11 cellular contexts compared by ENCODE assay signal in the genomic region with DNA sequence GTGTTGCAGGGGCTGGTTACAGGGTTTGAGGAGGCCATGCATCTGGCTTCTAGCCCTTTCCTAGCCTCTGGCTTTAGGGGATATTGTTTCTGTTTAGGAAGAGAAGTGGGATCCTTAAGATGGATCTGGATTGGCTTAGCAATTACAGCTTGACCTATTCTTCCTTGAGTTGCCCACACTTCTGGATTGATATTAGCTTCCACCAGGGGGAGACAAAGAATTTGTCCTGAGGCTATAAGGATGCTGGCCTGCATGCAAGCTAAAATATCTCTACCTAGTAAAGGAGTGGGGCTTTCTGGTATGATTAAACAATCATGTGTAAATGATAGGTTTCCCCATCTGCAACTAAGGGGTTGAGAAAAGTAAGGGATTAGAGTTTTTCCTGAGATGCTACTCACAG.
DNase-seq lines count a peak whose midpoint lies in the region; ATAC-seq, FAIRE-seq and TF ChIP-seq lines count a peak whose summit lies in the region.
"Had no signal": no experiment of that assay in that cellular context is flagged by ENCODE, and none has a peak within 500 bp of the region (broad histone marks: within the 10 kb centered on the region; RNA-seq: fewer than 3 reads in every experiment).

No MANE protein-coding gene starts in this region.

- no peaks in the 10 kb centered on the region for H3K27me3 ChIP-seq in PC-3 (ENCODE audit: low read length)

- ATAC-seq in GM21360 (IDR thresholded peaks at IDR 0.05; ENCODE audit: unreplicated experiment) (peak; percentile 72), PC-3 (no peak), HG03196 (IDR thresholded peaks at IDR 0.05; ENCODE audit: unreplicated experiment) (no peak)

- H3K27ac ChIP-seq in PC-3 (ENCODE audit: low read length): no peak overlapping the region
- H3K27ac ChIP-seq in kidney (ENCODE audit: low read depth in 2 of 2, low read length in 2 of 2): no peak overlapping the region
- H3K27ac ChIP-seq: skin epidermis had no signal

- CTCF ChIA-PET in PC-3 (lab: Charles Lee): interaction anchor here (0.8 kb wide), 1 partner anchor 573 kb away, joined by 3 read pairs; no protein-coding TSS in a partner anchor

- H3K4me3 ChIP-seq in PC-3 (ENCODE audit: low read length) (no peak overlapping the region), kidney (ENCODE audit: low read length in 2 of 2) (no peak overlapping the region)
- H3K4me3 ChIP-seq: skin epidermis had no signal

- H3K79me2 ChIP-seq in PC-3 (ENCODE audit: low read length): no peaks in the 10 kb centered on the region

- no peaks in the 10 kb centered on the region for H3K9me3 ChIP-seq in PC-3 (ENCODE audit: low read length)
- H3K9me3 ChIP-seq in kidney (ENCODE audit: control insufficient read depth in 1 of 2, low read length in 2 of 2): no peaks in the 10 kb centered on the region

- no peak overlapping the region for H2AFZ ChIP-seq in PC-3 (ENCODE audit: low read length)

- H3K4me1 ChIP-seq in PC-3 (ENCODE audit: insufficient read depth, low read length) (no peaks in the 10 kb centered on the region), kidney (ENCODE audit: control insufficient read depth in 1 of 2, insufficient read depth in 1 of 2, low read depth in 1 of 2, low read length in 2 of 2) (no peaks in the 10 kb centered on the region)

- TF ChIP-seq CTCF in PC-3 (conservative IDR thresholded peaks at IDR 0.05; ENCODE audit: low read depth, low read length) (peak; percentile 56), kidney (IDR thresholded peaks at IDR 0.05; ENCODE audit: borderline replicate concordance, extremely low read depth, insufficient read depth) (no peak)

- no peak overlapping the region for H3K4me2 ChIP-seq in PC-3 (ENCODE audit: low read length)

- POLR2A ChIA-PET in PC-3 (lab: Charles Lee; ENCODE audit: unreplicated experiment): no interaction called here

- no peaks in the 10 kb centered on the region for H3K9me2 ChIP-seq in PC-3 (replicated peaks; ENCODE audit: low read length)

- H4K20me1 ChIP-seq in PC-3 (ENCODE audit: low read length): no peaks in the 10 kb centered on the region

- DNase-seq in DMS53 treated with DMSO at 0.1 percent for 48 hours (lab: John Stamatoyannopoulos, UW; ENCODE audit: unreplicated experiment): peak; percentile 51
- peak; percentile 50 for DNase-seq in PC-3
- DNase-seq in kidney: no peak
- DNase-seq in DMS153 (lab: John Stamatoyannopoulos, UW): no peak
- no peak for DNase-seq in retina
- DNase-seq in effector CD8-positive, alpha-beta T cell (lab: John Stamatoyannopoulos, UW): no peak
- DNase-seq: activated CD4-positive, CD25-positive, alpha-beta regulatory T cell; NCI-H2029 had no signal

- BruUV-seq in PC-3 (replicated peaks; lab: Mats Ljungman, UMichigan): no TSS peak

- intact Hi-C loops in PC-3 (cut with micrococcal nuclease): no loop called here
- intact Hi-C loops in kidney (cut with DNase I): no loop called here

- peak; percentile 56 for FAIRE-seq in kidney (lab: Jason Lieb, UNC)

- no peak overlapping the region for H3K9ac ChIP-seq in PC-3 (ENCODE audit: low read length)
- no peak overlapping the region for H3K9ac ChIP-seq in kidney (ENCODE audit: low read length in 2 of 2)

- no peaks in the 10 kb centered on the region for H3K36me3 ChIP-seq in PC-3 (ENCODE audit: low read depth, low read length)
- H3K36me3 ChIP-seq in kidney (ENCODE audit: control insufficient read depth in 1 of 2, insufficient read depth in 2 of 2, low read length in 2 of 2): no peaks in the 10 kb centered on the region

- no peaks in the 10 kb centered on the region for H3F3A ChIP-seq in PC-3 (ENCODE audit: low read length, unreplicated experiment)

Comparison
In these comparisons a context has a peak if more than half of its experiments do, and no peak if none do; other contexts are left out.
1. DNase-seq: peak in DMS53 treated with DMSO at 0.1 percent for 48 hours (single experiment) and PC-3 (single experiment); none in kidney (single experiment), DMS153 (single experiment), retina (single experiment) and effector CD8-positive, alpha-beta T cell (single experiment).